Comparison of ENCODE assay signal across 1 cellular context in the genomic region with DNA sequence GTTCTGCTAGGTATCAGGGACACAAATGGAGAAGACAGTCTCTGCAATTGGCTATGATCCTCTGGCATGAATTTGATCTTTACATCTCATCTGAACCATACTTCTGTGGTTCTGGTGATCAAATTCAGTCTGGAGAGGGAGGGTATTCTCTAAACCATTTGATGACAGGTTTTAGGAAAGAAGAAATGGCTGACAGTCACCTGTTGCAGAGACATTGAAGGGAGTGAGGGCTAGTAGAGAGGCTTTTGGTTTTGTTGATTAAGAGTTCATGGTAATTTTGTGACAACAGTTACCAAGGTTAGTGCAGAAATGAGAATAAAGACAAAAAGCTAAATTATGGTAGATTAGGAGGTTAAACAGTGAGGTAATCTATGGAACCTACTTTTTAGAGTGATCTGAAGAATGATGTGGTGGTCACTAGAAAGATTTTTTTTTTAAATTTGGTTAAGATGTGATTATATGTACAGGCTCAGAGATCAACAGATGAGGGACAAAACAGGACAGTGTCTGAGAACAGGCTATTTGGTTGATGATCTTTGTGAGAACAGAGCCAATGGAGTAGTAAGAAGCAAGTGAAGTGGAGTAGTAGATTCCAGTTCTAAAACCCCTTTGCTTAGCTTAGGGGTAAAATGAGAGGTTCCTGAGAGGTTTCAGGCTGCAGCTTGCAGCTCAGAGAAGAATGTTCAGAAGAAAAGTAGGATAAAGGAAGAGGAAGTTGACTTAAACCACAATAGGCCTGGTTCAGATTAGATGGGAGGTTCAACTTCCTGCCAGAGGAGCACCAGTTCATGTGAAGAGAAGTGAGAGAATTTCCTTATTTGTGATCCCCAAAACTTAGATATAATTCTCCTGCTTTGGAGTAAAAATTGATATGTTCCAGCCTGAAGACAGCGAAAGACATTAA.
A peak's percentile ranks its signal among the peaks of the same experiment; 100 is the strongest.
TF ChIP-seq lines count a peak whose summit lies in the region.

No MANE protein-coding gene starts in this region.

TF ChIP-seq in K562, 482 proteins besides CTCF, POLR2A, EP300 and RAD21 (continued from another document and continues in another):
- TF ChIP-seq, protein P1, sequence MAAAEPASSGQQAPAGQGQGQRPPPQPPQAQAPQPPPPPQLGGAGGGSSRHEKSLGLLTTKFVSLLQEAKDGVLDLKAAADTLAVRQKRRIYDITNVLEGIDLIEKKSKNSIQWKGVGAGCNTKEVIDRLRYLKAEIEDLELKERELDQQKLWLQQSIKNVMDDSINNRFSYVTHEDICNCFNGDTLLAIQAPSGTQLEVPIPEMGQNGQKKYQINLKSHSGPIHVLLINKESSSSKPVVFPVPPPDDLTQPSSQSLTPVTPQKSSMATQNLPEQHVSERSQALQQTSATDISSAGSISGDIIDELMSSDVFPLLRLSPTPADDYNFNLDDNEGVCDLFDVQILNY (CRISPR knock-in tag; IDR thresholded peaks at IDR 0.05) = no peak
- TF ChIP-seq COPS2 (conservative IDR thresholded peaks at IDR 0.05) = no peak
- TF ChIP-seq CTBP1 (IDR thresholded peaks at IDR 0.05; ENCODE audit: borderline replicate concordance) = no peak
- TF ChIP-seq NFIX (CRISPR knock-in tag; IDR thresholded peaks at IDR 0.05; ENCODE audit: low read depth) = no peak
- TF ChIP-seq RUNX1 (IDR thresholded peaks at IDR 0.05; ENCODE audit: low read depth) = no peak
- no peak for TF ChIP-seq HBP1 (CRISPR knock-in tag; IDR thresholded peaks at IDR 0.05)
- TF ChIP-seq RBBP5 (IDR thresholded peaks at IDR 0.05; ENCODE audit: borderline replicate concordance, insufficient read depth, low read length, poor library complexity, severe bottlenecking) = no peak
- TF ChIP-seq MIER1 (IDR thresholded peaks at IDR 0.05; ENCODE audit: low read depth) = no peak
- no peak for TF ChIP-seq NR2F6 (CRISPR knock-in tag; IDR thresholded peaks at IDR 0.05)
- no peak for TF ChIP-seq NONO (IDR thresholded peaks at IDR 0.05; ENCODE audit: low read depth in 2 of 2, low read length in 1 of 2)
- TF ChIP-seq RBFOX2 (IDR thresholded peaks at IDR 0.05; ENCODE audit: low read depth, low read length) = no peak
- TF ChIP-seq ZEB2 (IDR thresholded peaks at IDR 0.05) = no peak
- TF ChIP-seq, protein P2, sequence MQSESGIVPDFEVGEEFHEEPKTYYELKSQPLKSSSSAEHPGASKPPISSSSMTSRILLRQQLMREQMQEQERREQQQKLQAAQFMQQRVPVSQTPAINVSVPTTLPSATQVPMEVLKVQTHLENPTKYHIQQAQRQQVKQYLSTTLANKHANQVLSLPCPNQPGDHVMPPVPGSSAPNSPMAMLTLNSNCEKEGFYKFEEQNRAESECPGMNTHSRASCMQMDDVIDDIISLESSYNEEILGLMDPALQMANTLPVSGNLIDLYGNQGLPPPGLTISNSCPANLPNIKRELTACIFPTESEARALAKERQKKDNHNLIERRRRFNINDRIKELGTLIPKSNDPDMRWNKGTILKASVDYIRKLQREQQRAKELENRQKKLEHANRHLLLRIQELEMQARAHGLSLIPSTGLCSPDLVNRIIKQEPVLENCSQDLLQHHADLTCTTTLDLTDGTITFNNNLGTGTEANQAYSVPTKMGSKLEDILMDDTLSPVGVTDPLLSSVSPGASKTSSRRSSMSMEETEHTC (IDR thresholded peaks at IDR 0.05) = no peak
- TF ChIP-seq, protein P3, sequence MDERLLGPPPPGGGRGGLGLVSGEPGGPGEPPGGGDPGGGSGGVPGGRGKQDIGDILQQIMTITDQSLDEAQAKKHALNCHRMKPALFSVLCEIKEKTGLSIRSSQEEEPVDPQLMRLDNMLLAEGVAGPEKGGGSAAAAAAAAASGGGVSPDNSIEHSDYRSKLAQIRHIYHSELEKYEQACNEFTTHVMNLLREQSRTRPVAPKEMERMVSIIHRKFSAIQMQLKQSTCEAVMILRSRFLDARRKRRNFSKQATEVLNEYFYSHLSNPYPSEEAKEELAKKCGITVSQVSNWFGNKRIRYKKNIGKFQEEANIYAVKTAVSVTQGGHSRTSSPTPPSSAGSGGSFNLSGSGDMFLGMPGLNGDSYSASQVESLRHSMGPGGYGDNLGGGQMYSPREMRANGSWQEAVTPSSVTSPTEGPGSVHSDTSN (CRISPR knock-in tag; IDR thresholded peaks at IDR 0.05; ENCODE audit: low read depth) = no peak
- TF ChIP-seq, protein P3 (tag; conservative IDR thresholded peaks at IDR 0.05; ENCODE audit: low read depth) = no peak
- no peak for TF ChIP-seq ZNF707 (CRISPR knock-in tag; conservative IDR thresholded peaks at IDR 0.05)
- TF ChIP-seq RFX5 (IDR thresholded peaks at IDR 0.05; ENCODE audit: low read depth, low read length) = no peak
- TF ChIP-seq TEAD4 (IDR thresholded peaks at IDR 0.05; ENCODE audit: low read length) = peak; percentile 78
- TF ChIP-seq TEAD4 (CRISPR knock-in tag; IDR thresholded peaks at IDR 0.05; ENCODE audit: borderline replicate concordance) = no peak
- no peak for TF ChIP-seq ZNF146 (CRISPR knock-in tag; IDR thresholded peaks at IDR 0.05; ENCODE audit: unreplicated experiment)
- TF ChIP-seq ZNF165 (CRISPR knock-in tag; IDR thresholded peaks at IDR 0.05; ENCODE audit: borderline replicate concordance) = no peak
- no peak for TF ChIP-seq ZNF324 (CRISPR knock-in tag; IDR thresholded peaks at IDR 0.05)
- TF ChIP-seq JUND (IDR thresholded peaks at IDR 0.05; ENCODE audit: borderline replicate concordance, low read depth, low read length) = peak; percentile 32; the same call in 1 of the 2 replicates
- TF ChIP-seq JUND (tag; IDR thresholded peaks at IDR 0.05; ENCODE audit: borderline replicate concordance, low read depth, low read length) = no peak
- TF ChIP-seq NR3C1 (CRISPR knock-in tag; IDR thresholded peaks at IDR 0.05) = no peak
- TF ChIP-seq, protein P4, sequence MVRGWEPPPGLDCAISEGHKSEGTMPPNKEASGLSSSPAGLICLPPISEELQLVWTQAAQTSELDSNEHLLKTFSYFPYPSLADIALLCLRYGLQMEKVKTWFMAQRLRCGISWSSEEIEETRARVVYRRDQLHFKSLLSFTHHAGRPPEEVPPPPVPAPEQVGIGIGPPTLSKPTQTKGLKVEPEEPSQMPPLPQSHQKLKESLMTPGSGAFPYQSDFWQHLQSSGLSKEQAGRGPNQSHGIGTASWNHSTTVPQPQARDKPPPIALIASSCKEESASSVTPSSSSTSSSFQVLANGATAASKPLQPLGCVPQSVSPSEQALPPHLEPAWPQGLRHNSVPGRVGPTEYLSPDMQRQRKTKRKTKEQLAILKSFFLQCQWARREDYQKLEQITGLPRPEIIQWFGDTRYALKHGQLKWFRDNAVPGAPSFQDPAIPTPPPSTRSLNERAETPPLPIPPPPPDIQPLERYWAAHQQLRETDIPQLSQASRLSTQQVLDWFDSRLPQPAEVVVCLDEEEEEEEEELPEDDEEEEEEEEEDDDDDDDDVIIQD (CRISPR knock-in tag; IDR thresholded peaks at IDR 0.05) = no peak
- TF ChIP-seq, protein P5, sequence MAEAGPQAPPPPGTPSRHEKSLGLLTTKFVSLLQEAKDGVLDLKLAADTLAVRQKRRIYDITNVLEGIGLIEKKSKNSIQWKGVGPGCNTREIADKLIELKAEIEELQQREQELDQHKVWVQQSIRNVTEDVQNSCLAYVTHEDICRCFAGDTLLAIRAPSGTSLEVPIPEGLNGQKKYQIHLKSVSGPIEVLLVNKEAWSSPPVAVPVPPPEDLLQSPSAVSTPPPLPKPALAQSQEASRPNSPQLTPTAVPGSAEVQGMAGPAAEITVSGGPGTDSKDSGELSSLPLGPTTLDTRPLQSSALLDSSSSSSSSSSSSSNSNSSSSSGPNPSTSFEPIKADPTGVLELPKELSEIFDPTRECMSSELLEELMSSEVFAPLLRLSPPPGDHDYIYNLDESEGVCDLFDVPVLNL (CRISPR knock-in tag; IDR thresholded peaks at IDR 0.05; ENCODE audit: low read depth) = no peak
- TF ChIP-seq ETS1 (conservative IDR thresholded peaks at IDR 0.05; ENCODE audit: control insufficient read depth, low read depth, low read length) = no peak
- TF ChIP-seq, protein P6, sequence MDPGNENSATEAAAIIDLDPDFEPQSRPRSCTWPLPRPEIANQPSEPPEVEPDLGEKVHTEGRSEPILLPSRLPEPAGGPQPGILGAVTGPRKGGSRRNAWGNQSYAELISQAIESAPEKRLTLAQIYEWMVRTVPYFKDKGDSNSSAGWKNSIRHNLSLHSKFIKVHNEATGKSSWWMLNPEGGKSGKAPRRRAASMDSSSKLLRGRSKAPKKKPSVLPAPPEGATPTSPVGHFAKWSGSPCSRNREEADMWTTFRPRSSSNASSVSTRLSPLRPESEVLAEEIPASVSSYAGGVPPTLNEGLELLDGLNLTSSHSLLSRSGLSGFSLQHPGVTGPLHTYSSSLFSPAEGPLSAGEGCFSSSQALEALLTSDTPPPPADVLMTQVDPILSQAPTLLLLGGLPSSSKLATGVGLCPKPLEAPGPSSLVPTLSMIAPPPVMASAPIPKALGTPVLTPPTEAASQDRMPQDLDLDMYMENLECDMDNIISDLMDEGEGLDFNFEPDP (CRISPR knock-in tag; IDR thresholded peaks at IDR 0.05) = no peak
- TF ChIP-seq ZNF239 (CRISPR knock-in tag; IDR thresholded peaks at IDR 0.05) = no peak
- no peak for TF ChIP-seq MCM5 (IDR thresholded peaks at IDR 0.05; ENCODE audit: low read depth)
- TF ChIP-seq MLX (CRISPR knock-in tag; conservative IDR thresholded peaks at IDR 0.05) = no peak
- TF ChIP-seq LEF1 (IDR thresholded peaks at IDR 0.05) = peak; percentile 30; the same call in 1 of the 2 replicates
- TF ChIP-seq, protein P7, sequence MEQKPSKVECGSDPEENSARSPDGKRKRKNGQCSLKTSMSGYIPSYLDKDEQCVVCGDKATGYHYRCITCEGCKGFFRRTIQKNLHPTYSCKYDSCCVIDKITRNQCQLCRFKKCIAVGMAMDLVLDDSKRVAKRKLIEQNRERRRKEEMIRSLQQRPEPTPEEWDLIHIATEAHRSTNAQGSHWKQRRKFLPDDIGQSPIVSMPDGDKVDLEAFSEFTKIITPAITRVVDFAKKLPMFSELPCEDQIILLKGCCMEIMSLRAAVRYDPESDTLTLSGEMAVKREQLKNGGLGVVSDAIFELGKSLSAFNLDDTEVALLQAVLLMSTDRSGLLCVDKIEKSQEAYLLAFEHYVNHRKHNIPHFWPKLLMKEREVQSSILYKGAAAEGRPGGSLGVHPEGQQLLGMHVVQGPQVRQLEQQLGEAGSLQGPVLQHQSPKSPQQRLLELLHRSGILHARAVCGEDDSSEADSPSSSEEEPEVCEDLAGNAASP (IDR thresholded peaks at IDR 0.05) = no peak
- TF ChIP-seq SNAPC5 (CRISPR knock-in tag; IDR thresholded peaks at IDR 0.05) = no peak
- no peak for TF ChIP-seq HNRNPUL1 (IDR thresholded peaks at IDR 0.05; ENCODE audit: low read length)
- TF ChIP-seq, protein P8, sequence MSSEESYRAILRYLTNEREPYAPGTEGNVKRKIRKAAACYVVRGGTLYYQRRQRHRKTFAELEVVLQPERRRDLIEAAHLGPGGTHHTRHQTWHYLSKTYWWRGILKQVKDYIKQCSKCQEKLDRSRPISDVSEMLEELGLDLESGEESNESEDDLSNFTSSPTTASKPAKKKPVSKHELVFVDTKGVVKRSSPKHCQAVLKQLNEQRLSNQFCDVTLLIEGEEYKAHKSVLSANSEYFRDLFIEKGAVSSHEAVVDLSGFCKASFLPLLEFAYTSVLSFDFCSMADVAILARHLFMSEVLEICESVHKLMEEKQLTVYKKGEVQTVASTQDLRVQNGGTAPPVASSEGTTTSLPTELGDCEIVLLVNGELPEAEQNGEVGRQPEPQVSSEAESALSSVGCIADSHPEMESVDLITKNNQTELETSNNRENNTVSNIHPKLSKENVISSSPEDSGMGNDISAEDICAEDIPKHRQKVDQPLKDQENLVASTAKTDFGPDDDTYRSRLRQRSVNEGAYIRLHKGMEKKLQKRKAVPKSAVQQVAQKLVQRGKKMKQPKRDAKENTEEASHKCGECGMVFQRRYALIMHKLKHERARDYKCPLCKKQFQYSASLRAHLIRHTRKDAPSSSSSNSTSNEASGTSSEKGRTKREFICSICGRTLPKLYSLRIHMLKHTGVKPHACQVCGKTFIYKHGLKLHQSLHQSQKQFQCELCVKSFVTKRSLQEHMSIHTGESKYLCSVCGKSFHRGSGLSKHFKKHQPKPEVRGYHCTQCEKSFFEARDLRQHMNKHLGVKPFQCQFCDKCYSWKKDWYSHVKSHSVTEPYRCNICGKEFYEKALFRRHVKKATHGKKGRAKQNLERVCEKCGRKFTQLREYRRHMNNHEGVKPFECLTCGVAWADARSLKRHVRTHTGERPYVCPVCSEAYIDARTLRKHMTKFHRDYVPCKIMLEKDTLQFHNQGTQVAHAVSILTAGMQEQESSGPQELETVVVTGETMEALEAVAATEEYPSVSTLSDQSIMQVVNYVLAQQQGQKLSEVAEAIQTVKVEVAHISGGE (CRISPR knock-in tag; IDR thresholded peaks at IDR 0.05) = no peak; a peak in 1 of 6 replicates
- no peak for TF ChIP-seq KDM2B (CRISPR knock-in tag; IDR thresholded peaks at IDR 0.05)
